Comparison of ENCODE assay signal across 8 cellular contexts in the genomic region with DNA sequence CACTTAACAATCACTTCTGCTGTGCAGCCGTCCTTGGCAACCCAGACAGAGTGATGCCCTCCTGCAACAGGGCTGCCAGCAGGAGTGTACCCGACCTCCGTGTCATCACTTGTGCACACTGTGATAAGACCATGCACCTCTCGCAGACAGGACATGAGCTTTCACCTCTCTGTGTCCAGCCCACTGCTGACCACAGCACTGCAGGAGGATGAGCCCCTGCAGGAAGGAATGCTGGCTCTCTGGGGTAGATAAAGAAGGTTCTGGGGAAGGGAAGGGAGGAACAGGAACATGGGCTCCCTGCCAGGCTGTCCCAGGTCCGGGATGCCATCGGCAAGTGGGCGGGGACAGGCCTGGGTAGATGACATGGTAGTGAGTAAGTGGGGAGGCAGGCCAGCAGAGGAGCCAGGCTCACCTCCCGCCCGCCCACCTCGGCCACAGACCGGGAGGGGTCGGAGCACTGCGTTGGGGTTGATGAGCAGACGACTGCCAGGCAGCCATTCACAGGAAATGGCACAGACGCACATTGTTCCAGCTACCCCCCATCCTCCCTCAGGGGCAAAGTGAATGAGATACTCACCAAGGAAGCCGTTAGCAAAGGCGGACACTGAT. TPM values are rescaled to one million over a fixed set of nuclear protein-coding genes. Genes with fewer than 3 reads are reported as not detected.
A peak's percentile ranks its signal among the peaks of the same experiment; 100 is the strongest.
DNase-seq lines count a peak whose midpoint lies in the region; ATAC-seq and TF ChIP-seq lines count a peak whose summit lies in the region.

No MANE protein-coding gene starts in this region.

- TF ChIP-seq CTCF in fibroblast of the aortic adventitia (IDR thresholded peaks at IDR 0.05; ENCODE audit: insufficient read depth, low read length) = peak; percentile 51

- no peak for ATAC-seq in HG02938 (IDR thresholded peaks at IDR 0.05; ENCODE audit: unreplicated experiment)

- DNase-seq in HS-27A (ENCODE audit: low read depth) (peak; percentile 57), fibroblast of the aortic adventitia (ENCODE audit: low read depth) (peak; percentile 75), globus pallidus (ENCODE audit: low spot score) (no peak), GM19238 (ENCODE audit: insufficient read length, low spot score) (no peak)
- DNase-seq in activated CD8-positive, alpha-beta memory T cell treated with anti-CD3 and anti-CD28 coated beads, Interleukin-2, amount 50 U/mL, for 1 hour (ENCODE audit: extremely low read depth) = peak; percentile 66
- DNase-seq in stimulated activated CD4-positive, alpha-beta T cell treated with anti-CD3 and anti-CD28 coated beads, TNF-alpha, amount 100 ng/mL, for 1 hour (ENCODE audit: low read depth in 3 of 3, low spot score in 1 of 3) = peak; percentile 60 to 75 (median 73)
- no peak for DNase-seq in NK-92 treated with Interleukin-12 subunit alpha and Interleukin-12 subunit beta, amount 100 ng/mL, for 24 hours (lab: John Stamatoyannopoulos, UW)

- no peak overlapping the region for H3K4me3 ChIP-seq in fibroblast of the aortic adventitia (ENCODE audit: low read depth, low read length)

RNA-seq across cellular contexts. Expression of gene COL6A3, which starts 18.6 kb away (rescaled TPM):
- 1,372 and 1,478 TPM in 2 replicates for total RNA-seq in fibroblast of the aortic adventitia (ENCODE audit: low replicate concordance)

RNA-seq across cellular contexts. Expression of gene MLPH, which starts 54.5 kb away (rescaled TPM):
- 5.2 and 6.1 TPM in 2 replicates for total RNA-seq in fibroblast of the aortic adventitia (ENCODE audit: low replicate concordance)

Comparison
In these comparisons a context has a peak if more than half of its experiments do, and no peak if none do; other contexts are left out.
1. DNase-seq: peak in HS-27A (single experiment), activated CD8-positive, alpha-beta memory T cell treated with anti-CD3 and anti-CD28 coated beads, Interleukin-2, amount 50 U/mL, for 1 hour (single experiment), fibroblast of the aortic adventitia (single experiment) and stimulated activated CD4-positive, alpha-beta T cell treated with anti-CD3 and anti-CD28 coated beads, TNF-alpha, amount 100 ng/mL, for 1 hour (3 of 3); none in globus pallidus (single experiment), NK-92 treated with Interleukin-12 subunit alpha and Interleukin-12 subunit beta, amount 100 ng/mL, for 24 hours (single experiment) and GM19238 (single experiment).